In genomic region chr1:94629259-94630181, GRCh38 we compare ENCODE assay signal across 23 cellular contexts.
DNase-seq lines count a peak whose midpoint lies in the region; ATAC-seq, FAIRE-seq and TF ChIP-seq lines count a peak whose summit lies in the region.
"Had no signal": no experiment of that assay in that cellular context is flagged by ENCODE, and none has a peak within 500 bp of the region (broad histone marks: within the 10 kb centered on the region; RNA-seq: fewer than 3 reads in every experiment).

No MANE protein-coding gene starts in this region.

- peaks cover 1% of the 10 kb centered on the region for H3K36me3 Mint-ChIP-seq in mesothelial cell of epicardium
- no peaks in the 10 kb centered on the region for H3K36me3 Mint-ChIP-seq in activated T-helper 1 cell treated with anti-CD3 and anti-CD28 coated beads, Interleukin-12 subunit alpha, Interleukin-12 subunit beta, Interleukin-2, Interleukin-4 antibody, amounts not matched to agents 30 ng/mL and 10 ng/mL and 1 ng/mL, durations not matched to agents 14 hours and 24 hours and 36 hours (ENCODE audit: low read depth)

- no peak overlapping the region for H2AFZ ChIP-seq in HepG2 (ENCODE audit: low read length)

- in situ Hi-C loops in HepG2 (cut with HindIII; ENCODE audit: extremely low pct_ligation_motif_present, low pct_unique_long_range_greater_than_20kb) = no loop called here

- H3K27ac ChIP-seq in HepG2 (ENCODE audit: extremely low read length, insufficient read depth, low read length) (no peak overlapping the region), right lobe of liver (no peak overlapping the region)
- H3K27ac ChIP-seq: HL-60, SJSA1 had no signal

- no peak overlapping the region for H3K9ac ChIP-seq in HepG2 (ENCODE audit: insufficient read depth, low read depth, low read length)

- H3K9me3 Mint-ChIP-seq in mesothelial cell of epicardium = peaks cover 6% of the 10 kb centered on the region
- H3K9me3 Mint-ChIP-seq in activated T-helper 1 cell treated with anti-CD3 and anti-CD28 coated beads, Interleukin-12 subunit alpha, Interleukin-12 subunit beta, Interleukin-2, Interleukin-4 antibody, amounts not matched to agents 30 ng/mL and 10 ng/mL and 1 ng/mL, durations not matched to agents 14 hours and 24 hours and 36 hours = no peaks in the 10 kb centered on the region
- H3K9me3 Mint-ChIP-seq: CD8-positive, alpha-beta memory T cell had no signal

- WGBS in HepG2 (ENCODE audit: low lambda C conversion rate) = 29% methylated on average over 8 of the region's 16 CpGs
- 68% methylated on average over 5 of the region's 16 CpGs for WGBS in right lobe of liver (ENCODE audit: insufficient coverage, low coverage, low lambda C conversion rate, missing lambda C conversion rate)

- H4K20me1 ChIP-seq in HepG2 (ENCODE audit: insufficient read depth, low read length) = no peaks in the 10 kb centered on the region

- no peak overlapping the region for H3K4me2 ChIP-seq in HepG2 (ENCODE audit: low read depth, low read length)

- no peaks in the 10 kb centered on the region for H3K36me3 ChIP-seq in HepG2 (replicated peaks in 1 of 2; ENCODE audit: control insufficient read depth in 1 of 2, insufficient read depth in 2 of 2, low read length in 2 of 2)
- H3K36me3 ChIP-seq in right lobe of liver = no peaks in the 10 kb centered on the region
- H3K36me3 ChIP-seq: SJSA1 had no signal

- no peak for DNase-seq in HepG2 (ENCODE audit: low spot score)
- DNase-seq in right lobe of liver = no peak
- peak; percentile 60 for DNase-seq in choroid plexus epithelial cell (ENCODE audit: low read depth)
- no peak for DNase-seq in mesothelial cell of epicardium (ENCODE audit: low spot score in 2 of 2, unreplicated experiment in 2 of 2)
- no peak for DNase-seq in GM19239 (ENCODE audit: insufficient read length, low spot score)
- DNase-seq in activated T-helper 1 cell treated with anti-CD3 and anti-CD28 coated beads, Interleukin-12 subunit alpha, Interleukin-12 subunit beta, Interleukin-2, Interleukin-4 antibody, amounts not matched to agents 30 ng/mL and 10 ng/mL and 1 ng/mL, durations not matched to agents 14 hours and 24 hours and 36 hours (ENCODE audit: low spot score) = no peak
- DNase-seq in glomerular visceral epithelial cell (ENCODE audit: extremely low spot score) = no peak
- DNase-seq: 8988T; AML-193; C1 segment of cervical spinal cord; CD8-positive, alpha-beta memory T cell; GDM1; H7; MV-4-11; NCI-H1105 treated with DMSO at 0.1 percent for 48 hours; NCI-H2081; NCI-H2171; NCI-H524 treated with DMSO at 0.1 percent for 48 hours had no signal

- H3K4me3 ChIP-seq in HepG2 (replicated peaks in 1 of 3; ENCODE audit: insufficient read depth in 1 of 3, low read depth in 2 of 3, low read length in 3 of 3) (no peak overlapping the region), right lobe of liver (no peak overlapping the region), choroid plexus epithelial cell (ENCODE audit: low read depth, low read length) (no peak overlapping the region)
- H3K4me3 ChIP-seq: SJSA1 had no signal

- H3K27ac Mint-ChIP-seq in mesothelial cell of epicardium = peak overlapping the region; percentile 45
- H3K27ac Mint-ChIP-seq in activated T-helper 1 cell treated with anti-CD3 and anti-CD28 coated beads, Interleukin-12 subunit alpha, Interleukin-12 subunit beta, Interleukin-2, Interleukin-4 antibody, amounts not matched to agents 30 ng/mL and 10 ng/mL and 1 ng/mL, durations not matched to agents 14 hours and 24 hours and 36 hours = no peak overlapping the region
- H3K27ac Mint-ChIP-seq: CD8-positive, alpha-beta memory T cell had no signal

- POLR2A ChIA-PET in HepG2 (lab: Yijun Ruan, JAX) = no interaction called here

- CTCF ChIA-PET in HepG2 (lab: Yijun Ruan, JAX; ENCODE audit: low intra/inter-chr PET ratio, low total read pairs) = no interaction called here

- BruUV-seq in HepG2 (replicated peaks; lab: Mats Ljungman, UMichigan) = no TSS peak

- ATAC-seq in HepG2 (no peak; the same call in 2 of the 3 replicates), right lobe of liver (no peak), HG03439 (IDR thresholded peaks at IDR 0.05; ENCODE audit: unreplicated experiment) (no peak)
- ATAC-seq: Right ventricle myocardium inferior had no signal

- TF ChIP-seq EP300 in HepG2 (IDR thresholded peaks at IDR 0.05; ENCODE audit: low read depth in 2 of 2, low read length in 2 of 2) = no peak
- no peak for TF ChIP-seq EP300 in HepG2 (CRISPR knock-in tag; IDR thresholded peaks at IDR 0.05; ENCODE audit: borderline replicate concordance)

- H3K4me1 Mint-ChIP-seq in mesothelial cell of epicardium = peaks cover 16% of the 10 kb centered on the region
- H3K4me1 Mint-ChIP-seq in activated T-helper 1 cell treated with anti-CD3 and anti-CD28 coated beads, Interleukin-12 subunit alpha, Interleukin-12 subunit beta, Interleukin-2, Interleukin-4 antibody, amounts not matched to agents 30 ng/mL and 10 ng/mL and 1 ng/mL, durations not matched to agents 14 hours and 24 hours and 36 hours (ENCODE audit: low read depth) = no peaks in the 10 kb centered on the region
- H3K4me1 Mint-ChIP-seq: CD8-positive, alpha-beta memory T cell had no signal

- no peaks in the 10 kb centered on the region for H3K4me1 ChIP-seq in HepG2 (ENCODE audit: insufficient read depth, low read length)
- no peaks in the 10 kb centered on the region for H3K4me1 ChIP-seq in right lobe of liver

- no peaks in the 10 kb centered on the region for H3K79me2 ChIP-seq in HepG2 (ENCODE audit: insufficient read depth, low read length)

- intact Hi-C loops in HepG2 (cut with micrococcal nuclease; ENCODE audit: unreplicated experiment) (no loop called here), right lobe of liver (cut with DNase I) (no loop called here)
- intact Hi-C loops in activated T-helper 1 cell treated with anti-CD3 and anti-CD28 coated beads, Interleukin-12 subunit alpha, Interleukin-12 subunit beta, Interleukin-2, Interleukin-4 antibody, amounts not matched to agents 30 ng/mL and 10 ng/mL and 1 ng/mL, durations not matched to agents 14 hours and 24 hours and 36 hours (cut with micrococcal nuclease) = no loop called here

- H3K27me3 Mint-ChIP-seq in mesothelial cell of epicardium (ENCODE audit: low read depth) = no peaks in the 10 kb centered on the region
- H3K27me3 Mint-ChIP-seq in activated T-helper 1 cell treated with anti-CD3 and anti-CD28 coated beads, Interleukin-12 subunit alpha, Interleukin-12 subunit beta, Interleukin-2, Interleukin-4 antibody, amounts not matched to agents 30 ng/mL and 10 ng/mL and 1 ng/mL, durations not matched to agents 14 hours and 24 hours and 36 hours (ENCODE audit: insufficient read depth) = peaks cover 4% of the 10 kb centered on the region

- TF ChIP-seq RAD21 in HepG2 (CRISPR knock-in tag; IDR thresholded peaks at IDR 0.05) = no peak

- TF ChIP-seq POLR2A in HepG2 (IDR thresholded peaks at IDR 0.05; ENCODE audit: insufficient read depth in 1 of 2, low read depth in 2 of 2, low read length in 2 of 2) (no peak), right lobe of liver (IDR thresholded peaks at IDR 0.05) (no peak)

- H3K9me3 ChIP-seq in HepG2 (ENCODE audit: low read length) (no peaks in the 10 kb centered on the region), right lobe of liver (no peaks in the 10 kb centered on the region)
- H3K9me3 ChIP-seq: SJSA1 had no signal

- FAIRE-seq in HepG2 (lab: Jason Lieb, UNC) = no peak
- no peak for FAIRE-seq in GM19239 (lab: Jason Lieb, UNC)
- FAIRE-seq: RCC 7860 had no signal

- peaks cover 0 to 6% of the 10 kb centered on the region in 2 experiments; a peak in 2 of 5 replicates for H3K27me3 ChIP-seq in HepG2 (ENCODE audit: control insufficient read depth in 1 of 2, insufficient read depth in 2 of 2, low read length in 2 of 2)
- H3K27me3 ChIP-seq in right lobe of liver = no peaks in the 10 kb centered on the region
- H3K27me3 ChIP-seq: SJSA1 had no signal

- no peak overlapping the region for H3K4me3 Mint-ChIP-seq in mesothelial cell of epicardium
- no peak overlapping the region for H3K4me3 Mint-ChIP-seq in activated T-helper 1 cell treated with anti-CD3 and anti-CD28 coated beads, Interleukin-12 subunit alpha, Interleukin-12 subunit beta, Interleukin-2, Interleukin-4 antibody, amounts not matched to agents 30 ng/mL and 10 ng/mL and 1 ng/mL, durations not matched to agents 14 hours and 24 hours and 36 hours
- H3K4me3 Mint-ChIP-seq: CD8-positive, alpha-beta memory T cell had no signal

- TF ChIP-seq CTCF in HepG2 (CRISPR knock-in tag; IDR thresholded peaks at IDR 0.05) (no peak), right lobe of liver (IDR thresholded peaks at IDR 0.05) (no peak), choroid plexus epithelial cell (conservative IDR thresholded peaks at IDR 0.05; ENCODE audit: low read depth, low read length) (no peak), mesothelial cell of epicardium (IDR thresholded peaks at IDR 0.05; ENCODE audit: unreplicated experiment) (no peak)

TF ChIP-seq in HepG2, 621 proteins besides CTCF, POLR2A, EP300 and RAD21 (continues in another document):
- no peak for TF ChIP-seq MBNL3 (CRISPR knock-in tag; conservative IDR thresholded peaks at IDR 0.05)
- peak; percentile 78 for TF ChIP-seq CEBPB (IDR thresholded peaks at IDR 0.05; ENCODE audit: borderline replicate concordance, low read depth, low read length)
- peak in 1 of 2 experiments; percentile 64; a peak in 2 of 4 replicates for TF ChIP-seq ATF4 (CRISPR knock-in tag; IDR thresholded peaks at IDR 0.05)
- peak; percentile 35; the same call in 1 of the 2 replicates for TF ChIP-seq CEBPG (CRISPR knock-in tag; IDR thresholded peaks at IDR 0.05)
- TF ChIP-seq NCOA5 (CRISPR knock-in tag; IDR thresholded peaks at IDR 0.05) = no peak
